Comparison of ENCODE assay signal across 24 cellular contexts in the genomic region with DNA sequence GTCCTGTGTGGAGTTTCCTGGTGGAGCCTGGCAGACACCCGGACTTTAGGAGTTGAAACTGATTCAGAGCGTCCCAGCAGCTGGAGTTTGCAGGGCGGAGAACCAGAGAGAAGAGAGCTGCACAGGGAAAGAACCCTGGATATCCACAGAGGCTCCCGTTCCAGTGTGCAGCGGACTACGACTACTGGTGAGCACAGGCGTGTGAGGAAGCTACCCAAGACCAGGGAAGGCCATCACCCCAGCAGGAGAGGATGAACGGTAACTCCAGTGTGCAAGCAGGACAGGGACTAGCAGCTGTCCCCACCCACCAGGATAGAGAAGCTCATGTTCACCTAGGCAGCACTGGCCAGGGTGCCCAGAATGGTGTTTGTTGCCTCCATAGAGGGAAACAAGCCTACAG. TPM values are rescaled to one million over a fixed set of nuclear protein-coding genes. Genes with fewer than 3 reads are reported as not detected.
A peak's percentile ranks its signal among the peaks of the same experiment; 100 is the strongest.
DNase-seq lines count a peak whose midpoint lies in the region; ATAC-seq, FAIRE-seq and TF ChIP-seq lines count a peak whose summit lies in the region.
"Had no signal": no experiment of that assay in that cellular context is flagged by ENCODE, and none has a peak within 500 bp of the region (broad histone marks: within the 10 kb centered on the region; RNA-seq: fewer than 3 reads in every experiment).

No MANE protein-coding gene starts in this region.

- peak; percentile 17 for DNase-seq in COLO668 (lab: John Stamatoyannopoulos, UW; ENCODE audit: unreplicated experiment)
- DNase-seq in WERI-Rb-1 = peak; percentile 11
- DNase-seq in kidney = peak; percentile 54
- DNase-seq in NCI-H446 (lab: John Stamatoyannopoulos, UW) = no peak
- DNase-seq: activated CD8-positive, alpha-beta memory T cell treated with anti-CD3 and anti-CD28 coated beads, Interleukin-2, amount 50 U/mL, for 4 hours; CD4-positive, CD25-positive, alpha-beta regulatory T cell; dermis blood vessel endothelial cell; EL; NCI-H1105; NCI-H187 treated with DMSO at 0.1 percent for 48 hours; NCI-H69; RPMI8226 had no signal

- H3K4me1 ChIP-seq in kidney (ENCODE audit: control insufficient read depth in 1 of 2, insufficient read depth in 1 of 2, low read depth in 1 of 2, low read length in 2 of 2) = peaks cover 0 to 4% of the 10 kb centered on the region in 2 donors

- H3K4me3 ChIP-seq in WERI-Rb-1 (ENCODE audit: low read depth, low read length) = no peak overlapping the region
- no peak overlapping the region for H3K4me3 ChIP-seq in kidney (ENCODE audit: low read length in 2 of 2)
- H3K4me3 ChIP-seq: hepatocyte, SK-N-MC, suprapubic skin had no signal

- no peak overlapping the region for H3K9ac ChIP-seq in kidney (ENCODE audit: low read length in 2 of 2)

- H3K36me3 ChIP-seq in WERI-Rb-1 (peaks cover 13% of the 10 kb centered on the region), kidney (ENCODE audit: control insufficient read depth in 1 of 2, insufficient read depth in 2 of 2, low read length in 2 of 2) (no peaks in the 10 kb centered on the region)

- intact Hi-C loops in kidney (cut with DNase I) = no loop called here

- FAIRE-seq in kidney (lab: Jason Lieb, UNC) = no peak
- FAIRE-seq: endometrium, frontal cortex, GM12891, urothelium cell line had no signal

- TF ChIP-seq CTCF in 22Rv1 (IDR thresholded peaks at IDR 0.05) (no peak), WERI-Rb-1 (IDR thresholded peaks at IDR 0.05; ENCODE audit: low read depth, low read length) (no peak), kidney (IDR thresholded peaks at IDR 0.05; ENCODE audit: borderline replicate concordance, extremely low read depth, insufficient read depth) (no peak)

- H3K27ac ChIP-seq in 22Rv1 (peak overlapping the region; percentile 83; the same call in 1 of the 2 replicates), WERI-Rb-1 (no peak overlapping the region), kidney (ENCODE audit: low read depth in 2 of 2, low read length in 2 of 2) (no peak overlapping the region)
- H3K27ac ChIP-seq: hepatocyte, SK-N-MC, suprapubic skin, VCaP had no signal

- ATAC-seq in GM19023 (IDR thresholded peaks at IDR 0.05; ENCODE audit: unreplicated experiment) (no peak), HG03432 (IDR thresholded peaks at IDR 0.05; ENCODE audit: unreplicated experiment) (no peak)
- ATAC-seq: left lobe of liver had no signal

- peaks cover 8% of the 10 kb centered on the region for H3K27me3 ChIP-seq in WERI-Rb-1 (ENCODE audit: insufficient read depth, low read depth, severe bottlenecking)
- H3K27me3 ChIP-seq: hepatocyte, suprapubic skin had no signal

- peaks cover 8% of the 10 kb centered on the region for H3K9me3 ChIP-seq in WERI-Rb-1 (ENCODE audit: severe bottlenecking)
- H3K9me3 ChIP-seq in kidney (ENCODE audit: control insufficient read depth in 1 of 2, low read length in 2 of 2) = no peaks in the 10 kb centered on the region
- H3K9me3 ChIP-seq: suprapubic skin had no signal

RNA-seq across cellular contexts. Expression of gene LAGE3, which starts 2.3 kb away (rescaled TPM):
- 10.0 TPM for total RNA-seq in kidney
- polyA plus RNA-seq in kidney (ENCODE audit: insufficient read depth, low read depth, low replicate concordance) = 29.0 TPM

RNA-seq across cellular contexts. Expression of gene UBL4A, which starts 9.6 kb away (rescaled TPM):
- total RNA-seq in kidney = 26.1 TPM
- 35.2 TPM for polyA plus RNA-seq in kidney (ENCODE audit: insufficient read depth, low read depth, low replicate concordance)

RNA-seq across cellular contexts. Expression of gene SLC10A3, which starts 13.6 kb away (rescaled TPM):
- total RNA-seq in kidney = 27.3 TPM
- polyA plus RNA-seq in kidney (ENCODE audit: insufficient read depth, low read depth, low replicate concordance) = 19.0 TPM

RNA-seq across cellular contexts. Expression of gene PLXNA3, which starts 18.7 kb away (rescaled TPM):
- total RNA-seq in kidney = 40.5 TPM
- 4.9 TPM for polyA plus RNA-seq in kidney (ENCODE audit: insufficient read depth, low read depth, low replicate concordance)

RNA-seq across cellular contexts. Expression of gene FAM50A, which starts 32.9 kb away (rescaled TPM):
- 46.0 TPM for total RNA-seq in kidney
- polyA plus RNA-seq in kidney (ENCODE audit: insufficient read depth, low read depth, low replicate concordance) = 112 TPM

Comparison
In these comparisons a context has a peak if more than half of its experiments do, and no peak if none do; other contexts are left out.
1. DNase-seq: peak in COLO668 (single experiment), WERI-Rb-1 (single experiment) and kidney (single experiment); none in NCI-H446 (0 of 2).